1 cellular context compared by ENCODE assay signal in the genomic region with DNA sequence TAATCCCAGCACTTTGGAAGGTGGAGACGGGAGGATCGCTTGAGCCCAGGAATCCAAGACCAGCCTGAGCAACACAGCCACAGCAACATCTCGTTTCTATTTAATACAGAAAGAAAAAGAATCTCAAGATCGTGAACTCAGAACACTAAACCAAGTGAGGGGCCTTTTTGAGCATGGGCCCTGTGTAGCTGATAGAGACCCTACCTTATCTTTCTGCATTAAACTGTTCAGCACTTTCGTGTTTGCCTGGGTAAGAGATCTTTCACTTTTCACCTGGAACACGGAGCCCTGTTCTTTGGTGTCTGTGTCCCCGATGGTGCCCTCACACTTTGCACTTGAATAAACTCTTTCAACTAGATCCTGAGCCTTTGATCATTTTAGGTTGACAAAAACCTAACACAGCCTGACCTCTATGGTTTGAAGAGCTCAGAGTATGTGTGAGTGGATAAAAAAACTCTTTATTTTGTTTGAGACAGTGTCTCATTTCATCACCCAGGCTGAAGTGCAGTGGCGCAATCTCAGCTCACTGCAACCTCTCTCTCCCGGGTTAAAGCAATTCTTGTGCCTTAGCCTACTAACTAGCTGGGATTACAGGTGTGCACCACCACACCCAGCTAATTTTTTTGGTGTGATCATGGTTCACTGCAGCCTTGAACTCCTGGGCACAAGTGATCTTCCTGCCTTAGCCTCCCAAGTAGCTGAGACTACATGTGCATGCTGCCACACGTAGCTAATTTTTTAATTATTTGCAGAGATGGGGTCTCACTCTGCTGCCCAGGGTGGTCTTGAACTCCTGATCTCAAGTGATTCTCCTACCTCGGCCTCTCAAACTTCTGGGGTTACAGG.
TF ChIP-seq lines count a peak whose summit lies in the region.

No MANE protein-coding gene starts in this region.

TF ChIP-seq in HepG2, 621 proteins besides CTCF, POLR2A, EP300 and RAD21 (continued from another document and continues in another):
- TF ChIP-seq, protein P1, sequence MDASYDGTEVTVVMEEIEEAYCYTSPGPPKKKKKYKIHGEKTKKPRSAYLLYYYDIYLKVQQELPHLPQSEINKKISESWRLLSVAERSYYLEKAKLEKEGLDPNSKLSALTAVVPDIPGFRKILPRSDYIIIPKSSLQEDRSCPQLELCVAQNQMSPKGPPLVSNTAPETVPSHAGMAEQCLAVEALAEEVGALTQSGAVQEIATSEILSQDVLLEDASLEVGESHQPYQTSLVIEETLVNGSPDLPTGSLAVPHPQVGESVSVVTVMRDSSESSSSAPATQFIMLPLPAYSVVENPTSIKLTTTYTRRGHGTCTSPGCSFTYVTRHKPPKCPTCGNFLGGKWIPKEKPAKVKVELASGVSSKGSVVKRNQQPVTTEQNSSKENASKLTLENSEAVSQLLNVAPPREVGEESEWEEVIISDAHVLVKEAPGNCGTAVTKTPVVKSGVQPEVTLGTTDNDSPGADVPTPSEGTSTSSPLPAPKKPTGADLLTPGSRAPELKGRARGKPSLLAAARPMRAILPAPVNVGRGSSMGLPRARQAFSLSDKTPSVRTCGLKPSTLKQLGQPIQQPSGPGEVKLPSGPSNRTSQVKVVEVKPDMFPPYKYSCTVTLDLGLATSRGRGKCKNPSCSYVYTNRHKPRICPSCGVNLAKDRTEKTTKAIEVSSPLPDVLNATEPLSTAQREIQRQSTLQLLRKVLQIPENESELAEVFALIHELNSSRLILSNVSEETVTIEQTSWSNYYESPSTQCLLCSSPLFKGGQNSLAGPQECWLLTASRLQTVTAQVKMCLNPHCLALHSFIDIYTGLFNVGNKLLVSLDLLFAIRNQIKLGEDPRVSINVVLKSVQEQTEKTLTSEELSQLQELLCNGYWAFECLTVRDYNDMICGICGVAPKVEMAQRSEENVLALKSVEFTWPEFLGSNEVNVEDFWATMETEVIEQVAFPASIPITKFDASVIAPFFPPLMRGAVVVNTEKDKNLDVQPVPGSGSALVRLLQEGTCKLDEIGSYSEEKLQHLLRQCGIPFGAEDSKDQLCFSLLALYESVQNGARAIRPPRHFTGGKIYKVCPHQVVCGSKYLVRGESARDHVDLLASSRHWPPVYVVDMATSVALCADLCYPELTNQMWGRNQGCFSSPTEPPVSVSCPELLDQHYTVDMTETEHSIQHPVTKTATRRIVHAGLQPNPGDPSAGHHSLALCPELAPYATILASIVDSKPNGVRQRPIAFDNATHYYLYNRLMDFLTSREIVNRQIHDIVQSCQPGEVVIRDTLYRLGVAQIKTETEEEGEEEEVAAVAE (CRISPR knock-in tag; IDR thresholded peaks at IDR 0.05; ENCODE audit: borderline replicate concordance): 0 out of 2 replicates have a peak, but pooled peaks have one; percentile 59
- no peak for TF ChIP-seq KAT2B (IDR thresholded peaks at IDR 0.05; ENCODE audit: borderline replicate concordance, low read depth, low read length)
- peak; percentile 93 for TF ChIP-seq KLF11 (CRISPR knock-in tag; IDR thresholded peaks at IDR 0.05)
- TF ChIP-seq, protein P2, sequence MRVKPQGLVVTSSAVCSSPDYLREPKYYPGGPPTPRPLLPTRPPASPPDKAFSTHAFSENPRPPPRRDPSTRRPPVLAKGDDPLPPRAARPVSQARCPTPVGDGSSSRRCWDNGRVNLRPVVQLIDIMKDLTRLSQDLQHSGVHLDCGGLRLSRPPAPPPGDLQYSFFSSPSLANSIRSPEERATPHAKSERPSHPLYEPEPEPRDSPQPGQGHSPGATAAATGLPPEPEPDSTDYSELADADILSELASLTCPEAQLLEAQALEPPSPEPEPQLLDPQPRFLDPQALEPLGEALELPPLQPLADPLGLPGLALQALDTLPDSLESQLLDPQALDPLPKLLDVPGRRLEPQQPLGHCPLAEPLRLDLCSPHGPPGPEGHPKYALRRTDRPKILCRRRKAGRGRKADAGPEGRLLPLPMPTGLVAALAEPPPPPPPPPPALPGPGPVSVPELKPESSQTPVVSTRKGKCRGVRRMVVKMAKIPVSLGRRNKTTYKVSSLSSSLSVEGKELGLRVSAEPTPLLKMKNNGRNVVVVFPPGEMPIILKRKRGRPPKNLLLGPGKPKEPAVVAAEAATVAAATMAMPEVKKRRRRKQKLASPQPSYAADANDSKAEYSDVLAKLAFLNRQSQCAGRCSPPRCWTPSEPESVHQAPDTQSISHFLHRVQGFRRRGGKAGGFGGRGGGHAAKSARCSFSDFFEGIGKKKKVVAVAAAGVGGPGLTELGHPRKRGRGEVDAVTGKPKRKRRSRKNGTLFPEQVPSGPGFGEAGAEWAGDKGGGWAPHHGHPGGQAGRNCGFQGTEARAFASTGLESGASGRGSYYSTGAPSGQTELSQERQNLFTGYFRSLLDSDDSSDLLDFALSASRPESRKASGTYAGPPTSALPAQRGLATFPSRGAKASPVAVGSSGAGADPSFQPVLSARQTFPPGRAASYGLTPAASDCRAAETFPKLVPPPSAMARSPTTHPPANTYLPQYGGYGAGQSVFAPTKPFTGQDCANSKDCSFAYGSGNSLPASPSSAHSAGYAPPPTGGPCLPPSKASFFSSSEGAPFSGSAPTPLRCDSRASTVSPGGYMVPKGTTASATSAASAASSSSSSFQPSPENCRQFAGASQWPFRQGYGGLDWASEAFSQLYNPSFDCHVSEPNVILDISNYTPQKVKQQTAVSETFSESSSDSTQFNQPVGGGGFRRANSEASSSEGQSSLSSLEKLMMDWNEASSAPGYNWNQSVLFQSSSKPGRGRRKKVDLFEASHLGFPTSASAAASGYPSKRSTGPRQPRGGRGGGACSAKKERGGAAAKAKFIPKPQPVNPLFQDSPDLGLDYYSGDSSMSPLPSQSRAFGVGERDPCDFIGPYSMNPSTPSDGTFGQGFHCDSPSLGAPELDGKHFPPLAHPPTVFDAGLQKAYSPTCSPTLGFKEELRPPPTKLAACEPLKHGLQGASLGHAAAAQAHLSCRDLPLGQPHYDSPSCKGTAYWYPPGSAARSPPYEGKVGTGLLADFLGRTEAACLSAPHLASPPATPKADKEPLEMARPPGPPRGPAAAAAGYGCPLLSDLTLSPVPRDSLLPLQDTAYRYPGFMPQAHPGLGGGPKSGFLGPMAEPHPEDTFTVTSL (CRISPR knock-in tag; IDR thresholded peaks at IDR 0.05; ENCODE audit: borderline replicate concordance): peak; percentile 94
- peak; percentile 92 for TF ChIP-seq ZNF350 (CRISPR knock-in tag; IDR thresholded peaks at IDR 0.05; ENCODE audit: borderline replicate concordance, low read depth)
- no peak for TF ChIP-seq GABPA (IDR thresholded peaks at IDR 0.05; ENCODE audit: low read depth, low read length)
- TF ChIP-seq GABPA (CRISPR knock-in tag; IDR thresholded peaks at IDR 0.05; ENCODE audit: low read depth): no peak; the same call in 1 of the 2 replicates
- TF ChIP-seq RARA (CRISPR knock-in tag; IDR thresholded peaks at IDR 0.05): peak; percentile 98
- TF ChIP-seq HOXA3 (CRISPR knock-in tag; IDR thresholded peaks at IDR 0.05): peak; percentile 95
- TF ChIP-seq HCFC1 (IDR thresholded peaks at IDR 0.05; ENCODE audit: low read depth, low read length): no peak
- no peak for TF ChIP-seq SUZ12 (IDR thresholded peaks at IDR 0.05; ENCODE audit: low read depth, low read length)
- peak; percentile 99 for TF ChIP-seq SMAD3 (CRISPR knock-in tag; IDR thresholded peaks at IDR 0.05)
- TF ChIP-seq SAP130 (CRISPR knock-in tag; IDR thresholded peaks at IDR 0.05; ENCODE audit: low read depth): peak; percentile 87
- no peak for TF ChIP-seq MBNL3 (CRISPR knock-in tag; conservative IDR thresholded peaks at IDR 0.05)
- TF ChIP-seq ZNF205 (CRISPR knock-in tag; IDR thresholded peaks at IDR 0.05): peak; percentile 91
- TF ChIP-seq ZNF777 (CRISPR knock-in tag; IDR thresholded peaks at IDR 0.05): 0 out of 2 replicates have a peak, but pooled peaks have one; percentile 59
- peak; percentile 95 for TF ChIP-seq IRX3 (CRISPR knock-in tag; IDR thresholded peaks at IDR 0.05; ENCODE audit: borderline replicate concordance, low read depth)
- TF ChIP-seq ZFP36L1 (CRISPR knock-in tag; IDR thresholded peaks at IDR 0.05): no peak; the same call in 1 of the 2 replicates
- TF ChIP-seq ZNF263 (CRISPR knock-in tag; IDR thresholded peaks at IDR 0.05): peak; percentile 44; the same call in 1 of the 2 replicates
- peak; percentile 92 for TF ChIP-seq HNF4G (IDR thresholded peaks at IDR 0.05; ENCODE audit: borderline replicate concordance, low read depth, low read length)
- peak; percentile 84 for TF ChIP-seq HNF4G (CRISPR knock-in tag; IDR thresholded peaks at IDR 0.05; ENCODE audit: borderline replicate concordance, low read depth)
- 0 out of 2 replicates have a peak, but pooled peaks have one; percentile 62 for TF ChIP-seq ZNF841 (CRISPR knock-in tag; IDR thresholded peaks at IDR 0.05; ENCODE audit: borderline replicate concordance)
- TF ChIP-seq PITX1 (CRISPR knock-in tag; IDR thresholded peaks at IDR 0.05): peak; percentile 99
- TF ChIP-seq, protein P3, sequence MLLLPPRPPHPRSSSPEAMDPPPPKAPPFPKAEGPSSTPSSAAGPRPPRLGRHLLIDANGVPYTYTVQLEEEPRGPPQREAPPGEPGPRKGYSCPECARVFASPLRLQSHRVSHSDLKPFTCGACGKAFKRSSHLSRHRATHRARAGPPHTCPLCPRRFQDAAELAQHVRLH (CRISPR knock-in tag; IDR thresholded peaks at IDR 0.05; ENCODE audit: borderline replicate concordance, low read depth): peak; percentile 68; the same call in 1 of the 2 replicates
- TF ChIP-seq, protein P4, sequence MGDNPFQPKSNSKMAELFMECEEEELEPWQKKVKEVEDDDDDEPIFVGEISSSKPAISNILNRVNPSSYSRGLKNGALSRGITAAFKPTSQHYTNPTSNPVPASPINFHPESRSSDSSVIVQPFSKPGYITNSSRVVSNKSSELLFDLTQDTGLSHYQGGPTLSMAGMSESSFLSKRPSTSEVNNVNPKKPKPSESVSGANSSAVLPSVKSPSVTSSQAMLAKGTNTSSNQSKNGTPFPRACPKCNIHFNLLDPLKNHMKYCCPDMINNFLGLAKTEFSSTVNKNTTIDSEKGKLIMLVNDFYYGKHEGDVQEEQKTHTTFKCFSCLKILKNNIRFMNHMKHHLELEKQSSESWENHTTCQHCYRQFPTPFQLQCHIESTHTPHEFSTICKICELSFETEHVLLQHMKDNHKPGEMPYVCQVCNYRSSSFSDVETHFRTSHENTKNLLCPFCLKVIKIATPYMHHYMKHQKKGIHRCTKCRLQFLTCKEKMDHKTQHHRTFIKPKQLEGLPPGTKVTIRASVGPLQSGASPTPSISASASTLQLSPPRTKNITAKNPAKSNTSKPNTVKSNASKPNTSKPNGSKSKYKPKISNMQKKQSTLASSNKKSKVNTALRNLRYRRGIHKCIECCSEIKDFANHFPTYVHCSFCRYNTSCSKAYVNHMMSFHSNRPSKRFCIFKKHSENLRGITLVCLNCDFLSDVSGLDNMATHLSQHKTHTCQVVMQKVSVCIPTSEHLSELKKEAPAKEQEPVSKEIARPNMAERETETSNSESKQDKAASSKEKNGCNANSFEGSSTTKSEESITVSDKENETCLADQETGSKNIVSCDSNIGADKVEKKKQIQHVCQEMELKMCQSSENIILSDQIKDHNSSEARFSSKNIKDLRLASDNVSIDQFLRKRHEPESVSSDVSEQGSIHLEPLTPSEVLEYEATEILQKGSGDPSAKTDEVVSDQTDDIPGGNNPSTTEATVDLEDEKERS (CRISPR knock-in tag; IDR thresholded peaks at IDR 0.05): peak; percentile 100
- TF ChIP-seq ARHGAP35 (CRISPR knock-in tag; IDR thresholded peaks at IDR 0.05; ENCODE audit: borderline replicate concordance): no peak
- peak; percentile 99 for TF ChIP-seq TARDBP (CRISPR knock-in tag; IDR thresholded peaks at IDR 0.05)
- TF ChIP-seq ZNF567 (CRISPR knock-in tag; IDR thresholded peaks at IDR 0.05; ENCODE audit: borderline replicate concordance): peak; percentile 86; the same call in 1 of the 2 replicates
- peak; percentile 55 for TF ChIP-seq ZNF629 (CRISPR knock-in tag; conservative IDR thresholded peaks at IDR 0.05)
- TF ChIP-seq, protein P5, sequence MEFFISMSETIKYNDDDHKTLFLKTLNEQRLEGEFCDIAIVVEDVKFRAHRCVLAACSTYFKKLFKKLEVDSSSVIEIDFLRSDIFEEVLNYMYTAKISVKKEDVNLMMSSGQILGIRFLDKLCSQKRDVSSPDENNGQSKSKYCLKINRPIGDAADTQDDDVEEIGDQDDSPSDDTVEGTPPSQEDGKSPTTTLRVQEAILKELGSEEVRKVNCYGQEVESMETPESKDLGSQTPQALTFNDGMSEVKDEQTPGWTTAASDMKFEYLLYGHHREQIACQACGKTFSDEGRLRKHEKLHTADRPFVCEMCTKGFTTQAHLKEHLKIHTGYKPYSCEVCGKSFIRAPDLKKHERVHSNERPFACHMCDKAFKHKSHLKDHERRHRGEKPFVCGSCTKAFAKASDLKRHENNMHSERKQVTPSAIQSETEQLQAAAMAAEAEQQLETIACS (CRISPR knock-in tag; IDR thresholded peaks at IDR 0.05): no peak
- peak; percentile 79 for TF ChIP-seq ERF (CRISPR knock-in tag; IDR thresholded peaks at IDR 0.05)
- TF ChIP-seq, protein P6, sequence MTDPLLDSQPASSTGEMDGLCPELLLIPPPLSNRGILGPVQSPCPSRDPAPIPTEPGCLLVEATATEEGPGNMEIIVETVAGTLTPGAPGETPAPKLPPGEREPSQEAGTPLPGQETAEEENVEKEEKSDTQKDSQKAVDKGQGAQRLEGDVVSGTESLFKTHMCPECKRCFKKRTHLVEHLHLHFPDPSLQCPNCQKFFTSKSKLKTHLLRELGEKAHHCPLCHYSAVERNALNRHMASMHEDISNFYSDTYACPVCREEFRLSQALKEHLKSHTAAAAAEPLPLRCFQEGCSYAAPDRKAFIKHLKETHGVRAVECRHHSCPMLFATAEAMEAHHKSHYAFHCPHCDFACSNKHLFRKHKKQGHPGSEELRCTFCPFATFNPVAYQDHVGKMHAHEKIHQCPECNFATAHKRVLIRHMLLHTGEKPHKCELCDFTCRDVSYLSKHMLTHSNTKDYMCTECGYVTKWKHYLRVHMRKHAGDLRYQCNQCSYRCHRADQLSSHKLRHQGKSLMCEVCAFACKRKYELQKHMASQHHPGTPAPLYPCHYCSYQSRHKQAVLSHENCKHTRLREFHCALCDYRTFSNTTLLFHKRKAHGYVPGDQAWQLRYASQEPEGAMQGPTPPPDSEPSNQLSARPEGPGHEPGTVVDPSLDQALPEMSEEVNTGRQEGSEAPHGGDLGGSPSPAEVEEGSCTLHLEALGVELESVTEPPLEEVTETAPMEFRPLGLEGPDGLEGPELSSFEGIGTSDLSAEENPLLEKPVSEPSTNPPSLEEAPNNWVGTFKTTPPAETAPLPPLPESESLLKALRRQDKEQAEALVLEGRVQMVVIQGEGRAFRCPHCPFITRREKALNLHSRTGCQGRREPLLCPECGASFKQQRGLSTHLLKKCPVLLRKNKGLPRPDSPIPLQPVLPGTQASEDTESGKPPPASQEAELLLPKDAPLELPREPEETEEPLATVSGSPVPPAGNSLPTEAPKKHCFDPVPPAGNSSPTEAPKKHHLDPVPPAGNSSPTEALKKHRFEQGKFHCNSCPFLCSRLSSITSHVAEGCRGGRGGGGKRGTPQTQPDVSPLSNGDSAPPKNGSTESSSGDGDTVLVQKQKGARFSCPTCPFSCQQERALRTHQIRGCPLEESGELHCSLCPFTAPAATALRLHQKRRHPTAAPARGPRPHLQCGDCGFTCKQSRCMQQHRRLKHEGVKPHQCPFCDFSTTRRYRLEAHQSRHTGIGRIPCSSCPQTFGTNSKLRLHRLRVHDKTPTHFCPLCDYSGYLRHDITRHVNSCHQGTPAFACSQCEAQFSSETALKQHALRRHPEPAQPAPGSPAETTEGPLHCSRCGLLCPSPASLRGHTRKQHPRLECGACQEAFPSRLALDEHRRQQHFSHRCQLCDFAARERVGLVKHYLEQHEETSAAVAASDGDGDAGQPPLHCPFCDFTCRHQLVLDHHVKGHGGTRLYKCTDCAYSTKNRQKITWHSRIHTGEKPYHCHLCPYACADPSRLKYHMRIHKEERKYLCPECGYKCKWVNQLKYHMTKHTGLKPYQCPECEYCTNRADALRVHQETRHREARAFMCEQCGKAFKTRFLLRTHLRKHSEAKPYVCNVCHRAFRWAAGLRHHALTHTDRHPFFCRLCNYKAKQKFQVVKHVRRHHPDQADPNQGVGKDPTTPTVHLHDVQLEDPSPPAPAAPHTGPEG (CRISPR knock-in tag; IDR thresholded peaks at IDR 0.05): peak; percentile 93
- peak; percentile 52 for TF ChIP-seq POLR2G (IDR thresholded peaks at IDR 0.05; ENCODE audit: low read depth, low read length)
- peak; percentile 84; the same call in 1 of the 2 replicates for TF ChIP-seq AHR (CRISPR knock-in tag; IDR thresholded peaks at IDR 0.05)
